ENCODE assay signal across 9 cellular contexts in genomic region chr12:121227294-121227693, GRCh38. TPM values are rescaled to one million over a fixed set of nuclear protein-coding genes. Genes with fewer than 3 reads are reported as not detected.
DNase-seq lines count a peak whose midpoint lies in the region; ATAC-seq and TF ChIP-seq lines count a peak whose summit lies in the region.
"Had no signal": no experiment of that assay in that cellular context is flagged by ENCODE, and none has a peak within 500 bp of the region (broad histone marks: within the 10 kb centered on the region; RNA-seq: fewer than 3 reads in every experiment).

No MANE protein-coding gene starts in this region.

- H3K27me3 Mint-ChIP-seq in mesothelial cell of epicardium (ENCODE audit: low read depth), result no peaks in the 10 kb centered on the region

- H3K27ac Mint-ChIP-seq in mesothelial cell of epicardium, result peak overlapping the region; percentile 93

- no peak for ATAC-seq in GM18505 (IDR thresholded peaks at IDR 0.05; ENCODE audit: unreplicated experiment)
- ATAC-seq in HG02623 (IDR thresholded peaks at IDR 0.05; ENCODE audit: unreplicated experiment), result peak; percentile 52

- H3K36me3 Mint-ChIP-seq in mesothelial cell of epicardium, result peaks cover 10% of the 10 kb centered on the region

- H3K4me3 Mint-ChIP-seq in mesothelial cell of epicardium, result no peak overlapping the region

- DNase-seq in NCI-H69 (lab: John Stamatoyannopoulos, UW), result peak; percentile 93
- no peak for DNase-seq in mesothelial cell of epicardium (ENCODE audit: low spot score in 2 of 2, unreplicated experiment in 2 of 2)
- no peak for DNase-seq in HuH-7 (ENCODE audit: low spot score)
- no peak for DNase-seq in stimulated activated CD4-positive, alpha-beta T cell treated with anti-CD3 and anti-CD28 coated beads, Interleukin-2, amount 100 ng/mL, for 48 hours
- DNase-seq in NCI-H2227 (lab: John Stamatoyannopoulos, UW; ENCODE audit: unreplicated experiment), result no peak
- DNase-seq in activated CD4-positive, CD25-positive, alpha-beta regulatory T cell treated with anti-CD3 and anti-CD28 coated beads, Interleukin-2, amount 50 U/mL, for 72 hours, result no peak
- DNase-seq: activated CD4-positive, alpha-beta T cell treated with anti-CD3 and anti-CD28 coated beads for 48 hours had no signal

- H3K4me1 Mint-ChIP-seq in mesothelial cell of epicardium, result peaks cover 7% of the 10 kb centered on the region

- no peaks in the 10 kb centered on the region for H3K9me3 Mint-ChIP-seq in mesothelial cell of epicardium

- no peak for TF ChIP-seq CTCF in mesothelial cell of epicardium (IDR thresholded peaks at IDR 0.05; ENCODE audit: unreplicated experiment)

- TF ChIP-seq POLR2A in GM18505 (IDR thresholded peaks at IDR 0.05; ENCODE audit: borderline replicate concordance, extremely low read depth, insufficient read depth, insufficient read length), result peak; percentile 53

RNA-seq across cellular contexts. Expression of gene P2RX4, which starts 17.4 kb away (rescaled TPM):
- 19.3 to 25.6 TPM (median 23.4 TPM) in 3 replicates for total RNA-seq in mesothelial cell of epicardium
